Comparison of ENCODE assay signal across 9 cellular contexts in the genomic region with DNA sequence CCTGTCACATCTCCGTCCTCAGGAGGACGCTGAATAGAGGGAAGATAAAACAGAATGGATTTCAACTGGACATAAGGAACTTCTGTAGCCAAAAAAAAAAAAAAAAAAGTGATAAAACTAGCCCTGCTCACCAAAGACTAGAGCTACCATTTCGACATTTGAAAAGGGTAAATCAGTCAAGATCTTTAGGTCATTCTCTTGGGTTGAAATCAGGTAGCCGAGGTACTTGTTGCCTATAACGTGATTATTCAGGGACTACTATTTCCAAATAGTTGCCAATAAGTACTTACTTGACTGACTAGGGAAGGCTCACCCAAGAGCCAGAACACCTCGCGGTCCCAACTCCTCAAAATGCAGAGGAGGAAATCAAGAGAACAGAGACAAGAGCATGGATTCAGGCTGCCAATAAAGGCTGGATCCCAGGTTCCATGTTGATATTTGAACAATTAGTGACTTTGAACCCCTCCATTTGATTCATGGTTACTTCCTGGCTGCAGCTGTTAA. TPM values are rescaled to one million over a fixed set of nuclear protein-coding genes. Genes with fewer than 3 reads are reported as not detected.
A peak's percentile ranks its signal among the peaks of the same experiment; 100 is the strongest.
DNase-seq lines count a peak whose midpoint lies in the region; ATAC-seq, FAIRE-seq and TF ChIP-seq lines count a peak whose summit lies in the region.
"Had no signal": no experiment of that assay in that cellular context is flagged by ENCODE, and none has a peak within 500 bp of the region (broad histone marks: within the 10 kb centered on the region; RNA-seq: fewer than 3 reads in every experiment).

No MANE protein-coding gene starts in this region.

- no peak for TF ChIP-seq RAD21 in HepG2 (CRISPR knock-in tag; IDR thresholded peaks at IDR 0.05)

- H3K27me3 ChIP-seq in HepG2 (ENCODE audit: control insufficient read depth in 1 of 2, insufficient read depth in 2 of 2, low read length in 2 of 2) = no peaks in the 10 kb centered on the region; a peak in 1 of 5 replicates
- no peaks in the 10 kb centered on the region for H3K27me3 ChIP-seq in transverse colon

- BruUV-seq in HepG2 (replicated peaks; lab: Mats Ljungman, UMichigan) = no TSS peak

- FAIRE-seq in HepG2 (lab: Jason Lieb, UNC) = no peak

- intact Hi-C loops in HepG2 (cut with micrococcal nuclease; ENCODE audit: unreplicated experiment) (no loop called here), transverse colon (cut with DNase I; ENCODE audit: low total_unique reads) (loop anchor here (10.0 kb wide), 1 partner anchor 107 kb away; no protein-coding TSS in a partner anchor)

- H3K36me3 ChIP-seq in HepG2 (replicated peaks in 1 of 2; ENCODE audit: control insufficient read depth in 1 of 2, insufficient read depth in 2 of 2, low read length in 2 of 2) = no peaks in the 10 kb centered on the region
- no peaks in the 10 kb centered on the region for H3K36me3 ChIP-seq in transverse colon

- POLR2A ChIA-PET in HepG2 (lab: Yijun Ruan, JAX) = no interaction called here

- TF ChIP-seq CTCF in HepG2 (CRISPR knock-in tag; IDR thresholded peaks at IDR 0.05) = no peak
- TF ChIP-seq CTCF in transverse colon (IDR thresholded peaks at IDR 0.05) = no peak

- H3K4me3 Mint-ChIP-seq in activated T-cell treated with anti-CD3 and anti-CD28 coated beads, Interleukin-2, amount 50 U/mL, for 4 hours = peak overlapping the region; percentile 90
- H3K4me3 Mint-ChIP-seq in activated naive CD8-positive, alpha-beta T cell treated with anti-CD3 and anti-CD28 coated beads, Interleukin-2, amount 50 U/mL, for 24 hours = peak overlapping the region; percentile 94

- 47% methylated on average over 7 of the region's 7 CpGs for WGBS in HepG2 (ENCODE audit: low lambda C conversion rate)
- 72 to 86% methylated on average over 5 to 7 of the region's 7 CpGs for WGBS in transverse colon (ENCODE audit: low coverage in 1 of 2), 2 donors

- peak overlapping the region; percentile 89 for H3K27ac Mint-ChIP-seq in activated naive CD8-positive, alpha-beta T cell treated with anti-CD3 and anti-CD28 coated beads, Interleukin-2, amount 50 U/mL, for 24 hours

- H3K4me3 ChIP-seq in HepG2 (replicated peaks in 1 of 3; ENCODE audit: insufficient read depth in 1 of 3, low read depth in 2 of 3, low read length in 3 of 3) (peak overlapping the region; percentile 64 to 89 (median 75)), transverse colon (peak overlapping the region; percentile 73 to 97 (median 82))

- TF ChIP-seq EP300 in HepG2 (IDR thresholded peaks at IDR 0.05; ENCODE audit: low read depth in 2 of 2, low read length in 2 of 2) (no peak), HepG2 (CRISPR knock-in tag; IDR thresholded peaks at IDR 0.05; ENCODE audit: borderline replicate concordance) (no peak), transverse colon (IDR thresholded peaks at IDR 0.05; ENCODE audit: low read depth) (no peak)

- H3K4me2 ChIP-seq in HepG2 (ENCODE audit: low read depth, low read length) = peak overlapping the region; percentile 94

- ATAC-seq in activated T-cell treated with anti-CD3 and anti-CD28 coated beads, Interleukin-2, amount 50 U/mL, for 4 hours = no peak
- ATAC-seq in activated naive CD8-positive, alpha-beta T cell treated with anti-CD3 and anti-CD28 coated beads, Interleukin-2, amount 50 U/mL, for 24 hours = no peak
- peak; percentile 25; the same call in 2 of the 3 replicates for ATAC-seq in HepG2
- ATAC-seq in GM18511 (IDR thresholded peaks at IDR 0.05; ENCODE audit: unreplicated experiment) = no peak

- peaks cover 15% of the 10 kb centered on the region for H3K36me3 Mint-ChIP-seq in activated T-cell treated with anti-CD3 and anti-CD28 coated beads, Interleukin-2, amount 50 U/mL, for 4 hours (ENCODE audit: insufficient read depth)
- H3K36me3 Mint-ChIP-seq in activated naive CD8-positive, alpha-beta T cell treated with anti-CD3 and anti-CD28 coated beads, Interleukin-2, amount 50 U/mL, for 24 hours (ENCODE audit: low read depth) = peaks cover 25% of the 10 kb centered on the region

- H3K9me3 Mint-ChIP-seq in activated T-cell treated with anti-CD3 and anti-CD28 coated beads, Interleukin-2, amount 50 U/mL, for 4 hours = no peaks in the 10 kb centered on the region
- H3K9me3 Mint-ChIP-seq in activated naive CD8-positive, alpha-beta T cell treated with anti-CD3 and anti-CD28 coated beads, Interleukin-2, amount 50 U/mL, for 24 hours = no peaks in the 10 kb centered on the region

- peak overlapping the region; percentile 92 for H3K9ac ChIP-seq in HepG2 (ENCODE audit: insufficient read depth, low read depth, low read length)

- H3K9me3 ChIP-seq in HepG2 (ENCODE audit: low read length) = no peaks in the 10 kb centered on the region
- H3K9me3 ChIP-seq in transverse colon = no peaks in the 10 kb centered on the region

- DNase-seq in activated T-cell treated with anti-CD3 and anti-CD28 coated beads, Interleukin-2, amount 50 U/mL, for 4 hours = no peak
- DNase-seq in activated T-cell treated with anti-CD3 and anti-CD28 coated beads for 4 hours (no peak), HepG2 (ENCODE audit: low spot score) (no peak), transverse colon (no peak), NCI-H2227 treated with DMSO at 0.1 percent for 48 hours (lab: John Stamatoyannopoulos, UW) (no peak), LoVo (ENCODE audit: low spot score) (no peak)
- DNase-seq in activated naive CD8-positive, alpha-beta T cell treated with anti-CD3 and anti-CD28 coated beads, Interleukin-2, amount 50 U/mL, for 24 hours = no peak
- DNase-seq: DMS153 had no signal

- H3K4me1 ChIP-seq in HepG2 (ENCODE audit: insufficient read depth, low read length) (peaks cover 51% of the 10 kb centered on the region), transverse colon (peaks cover 3 to 51% (median 29%) of the 10 kb centered on the region in 4 donors)

- in situ Hi-C loops in HepG2 (cut with HindIII; ENCODE audit: extremely low pct_ligation_motif_present, low pct_unique_long_range_greater_than_20kb) (no loop called here), transverse colon (cut with MboI; ENCODE audit: low pct_ligation_motif_present in 1 of 4, low pct_unique_long_range_greater_than_20kb in 1 of 4, low sequenced_read_pairs in 3 of 4) (no loop called here)

- H3K27me3 Mint-ChIP-seq in activated T-cell treated with anti-CD3 and anti-CD28 coated beads, Interleukin-2, amount 50 U/mL, for 4 hours (ENCODE audit: low read depth) = no peaks in the 10 kb centered on the region
- H3K27me3 Mint-ChIP-seq in activated naive CD8-positive, alpha-beta T cell treated with anti-CD3 and anti-CD28 coated beads, Interleukin-2, amount 50 U/mL, for 24 hours = peaks cover 2% of the 10 kb centered on the region

- TF ChIP-seq POLR2A in HepG2 (IDR thresholded peaks at IDR 0.05; ENCODE audit: insufficient read depth in 1 of 2, low read depth in 2 of 2, low read length in 2 of 2) (no peak), transverse colon (IDR thresholded peaks at IDR 0.05) (no peak)

- H3K27ac ChIP-seq in HepG2 (ENCODE audit: extremely low read length, insufficient read depth, low read length) (peak overlapping the region; percentile 80), transverse colon (peak overlapping the region; percentile 99 to 100 (median 99))

- H3K79me2 ChIP-seq in HepG2 (ENCODE audit: insufficient read depth, low read length) = peaks cover 63% of the 10 kb centered on the region

- H3K4me1 Mint-ChIP-seq in activated T-cell treated with anti-CD3 and anti-CD28 coated beads, Interleukin-2, amount 50 U/mL, for 4 hours (ENCODE audit: low read depth) = peaks cover 57% of the 10 kb centered on the region
- peaks cover 61% of the 10 kb centered on the region for H3K4me1 Mint-ChIP-seq in activated naive CD8-positive, alpha-beta T cell treated with anti-CD3 and anti-CD28 coated beads, Interleukin-2, amount 50 U/mL, for 24 hours

- CTCF ChIA-PET in HepG2 (lab: Yijun Ruan, JAX; ENCODE audit: low intra/inter-chr PET ratio, low total read pairs) = no interaction called here

- H2AFZ ChIP-seq in HepG2 (ENCODE audit: low read length) = no peak overlapping the region

- H4K20me1 ChIP-seq in HepG2 (ENCODE audit: insufficient read depth, low read length) = peaks cover 59% of the 10 kb centered on the region

RNA-seq across cellular contexts. Expression of a gene that starts 2.0 kb away (rescaled TPM):
- 10 to 100 TPM; 54.9 to 57.4 (median 55.6) TPM for total RNA-seq in activated T-cell treated with anti-CD3 and anti-CD28 coated beads, Interleukin-2, amount 50 U/mL, for 4 hours
- 77.6 and 90.9 TPM in 2 replicates for total RNA-seq in HepG2 (2016; rRNA removed; fragmentation: Illumina TruSeq; extraction: Trizol)
- total RNA-seq in HepG2 (2016; cell fraction: cytosol; rRNA removed; fragmentation: Illumina TruSeq; extraction: Trizol; ENCODE audit: low read depth) = 70.9 and 80.9 TPM in 2 replicates
- 75.1 and 83.8 TPM in 2 replicates for total RNA-seq in HepG2 (2016; cell fraction: insoluble cytoplasmic fraction; rRNA removed; fragmentation: Illumina TruSeq; extraction: Trizol)
- total RNA-seq in HepG2 (2016; cell fraction: membrane; rRNA removed; fragmentation: Illumina TruSeq; extraction: Trizol) = 105 and 115 TPM in 2 replicates
- total RNA-seq in HepG2 (2016; cell fraction: nucleus; rRNA removed; fragmentation: Illumina TruSeq; extraction: Trizol) = 29.7 and 32.4 TPM in 2 replicates
- 37.2 and 55.0 TPM in 2 replicates for polyA plus RNA-seq in HepG2 (2011; rRNA removed)
- polyA plus RNA-seq in HepG2 (2011; cell fraction: cytosol; rRNA removed) = 20.7 and 28.6 TPM in 2 replicates
- 7.2 and 8.6 TPM in 2 replicates for polyA plus RNA-seq in HepG2 (2011; cell fraction: nucleus; rRNA removed)
- 61.6 and 83.9 TPM in 2 replicates for polyA plus RNA-seq in HepG2 (2012)
- polyA plus RNA-seq in HepG2 (2016; cell fraction: cytosol; fragmentation: Illumina TruSeq; extraction: Trizol; ENCODE audit: low read depth) = 82.9 and 126 TPM in 2 replicates
- polyA plus RNA-seq in HepG2 (2016; cell fraction: insoluble cytoplasmic fraction; fragmentation: Illumina TruSeq; extraction: Trizol; ENCODE audit: low read depth) = 120 and 127 TPM in 2 replicates
- 109 and 144 TPM in 2 replicates for polyA plus RNA-seq in HepG2 (2016; cell fraction: membrane; fragmentation: Illumina TruSeq; extraction: Trizol; ENCODE audit: low read depth)
- 75.2 and 77.3 TPM in 2 replicates for polyA plus RNA-seq in HepG2 (2016; cell fraction: nucleus; fragmentation: Illumina TruSeq; extraction: Trizol; ENCODE audit: insufficient read depth, low read depth)
- 5.0 and 15.8 TPM in 2 replicates for polyA minus RNA-seq in HepG2 (2011; rRNA and poly(A)+ RNA removed; ENCODE audit: low replicate concordance)
- 22.2 and 27.0 TPM in 2 replicates for polyA minus RNA-seq in HepG2 (2011; cell fraction: cytosol; rRNA and poly(A)+ RNA removed)
- polyA minus RNA-seq in HepG2 (2011; cell fraction: nucleus; rRNA and poly(A)+ RNA removed) = 18.4 and 21.8 TPM in 2 replicates
- 10 to 100 TPM; 12.7 to 70.5 (median 42.8) TPM for total RNA-seq in transverse colon
